Comparison of ENCODE assay signal across 21 cellular contexts in genomic region chrX:97858592-97858991, GRCh38.
A peak's percentile ranks its signal among the peaks of the same experiment; 100 is the strongest.
DNase-seq lines count a peak whose midpoint lies in the region; ATAC-seq, FAIRE-seq and TF ChIP-seq lines count a peak whose summit lies in the region.
"Had no signal": no experiment of that assay in that cellular context is flagged by ENCODE, and none has a peak within 500 bp of the region (broad histone marks: within the 10 kb centered on the region; RNA-seq: fewer than 3 reads in every experiment).

No MANE protein-coding gene starts in this region.

- H3K4me1 Mint-ChIP-seq in activated CD4-positive, alpha-beta memory T cell treated with anti-CD3 and anti-CD28 coated beads, Interleukin-2, amount 10 ng/mL, durations not matched to agents 7 days and 5 days, result no peaks in the 10 kb centered on the region
- H3K4me1 Mint-ChIP-seq: CD14-positive monocyte had no signal

- no peaks in the 10 kb centered on the region for H3K36me3 Mint-ChIP-seq in activated CD4-positive, alpha-beta memory T cell treated with anti-CD3 and anti-CD28 coated beads, Interleukin-2, amount 10 ng/mL, durations not matched to agents 7 days and 5 days (ENCODE audit: low read depth)
- H3K36me3 Mint-ChIP-seq: CD14-positive monocyte had no signal

- H3K4me3 ChIP-seq in A549 (no peak overlapping the region), PC-3 (ENCODE audit: low read length) (no peak overlapping the region), endothelial cell of umbilical vein (replicated peaks in 1 of 3; ENCODE audit: insufficient read depth in 1 of 3, low read depth in 1 of 3, low read length in 3 of 3) (no peak overlapping the region), kidney epithelial cell (ENCODE audit: low read depth, low read length) (no peak overlapping the region), esophagus squamous epithelium (no peak overlapping the region), small intestine (ENCODE audit: low read depth in 1 of 2, low read length in 2 of 2) (no peak overlapping the region)
- H3K4me3 ChIP-seq: GM23248 had no signal

- H3K9ac ChIP-seq in PC-3 (ENCODE audit: low read length) (no peak overlapping the region), endothelial cell of umbilical vein (replicated peaks; ENCODE audit: extremely low read depth, insufficient read depth, low read length) (no peak overlapping the region)
- H3K9ac ChIP-seq: GM23248 had no signal

- H3K9me3 Mint-ChIP-seq in activated CD4-positive, alpha-beta memory T cell treated with anti-CD3 and anti-CD28 coated beads, Interleukin-2, amount 10 ng/mL, durations not matched to agents 7 days and 5 days, result no peaks in the 10 kb centered on the region

- WGBS in A549 (ENCODE audit: missing lambda C conversion rate), result 0% methylated on average over 1 of the region's 1 CpG
- 62 to 75% methylated on average over 1 of the region's 1 CpG for WGBS in esophagus squamous epithelium, 2 donors
- 63 to 71% (median 67%) methylated on average over 1 of the region's 1 CpG for WGBS in small intestine, 3 donors

- TF ChIP-seq EP300 in A549 (IDR thresholded peaks at IDR 0.05), result no peak

- CTCF ChIA-PET in A549 (lab: Yijun Ruan, JAX), result no interaction called here
- CTCF ChIA-PET in PC-3 (lab: Charles Lee), result no interaction called here
- CTCF ChIA-PET in endothelial cell of umbilical vein (lab: Charles Lee), result no interaction called here
- CTCF ChIA-PET in activated CD4-positive, alpha-beta memory T cell treated with anti-CD3 and anti-CD28 coated beads, Interleukin-2, amount 10 ng/mL, durations not matched to agents 7 days and 5 days (lab: Charles Lee), result no interaction called here

- H3K27me3 Mint-ChIP-seq in activated CD4-positive, alpha-beta memory T cell treated with anti-CD3 and anti-CD28 coated beads, Interleukin-2, amount 10 ng/mL, durations not matched to agents 7 days and 5 days, result no peaks in the 10 kb centered on the region

- no peaks in the 10 kb centered on the region for H3K4me1 ChIP-seq in A549
- H3K4me1 ChIP-seq in PC-3 (ENCODE audit: insufficient read depth, low read length), result peaks cover 21% of the 10 kb centered on the region
- H3K4me1 ChIP-seq in endothelial cell of umbilical vein (ENCODE audit: control insufficient read depth, extremely low read depth, insufficient read depth, low read length), result peaks cover 18% of the 10 kb centered on the region
- no peaks in the 10 kb centered on the region for H3K4me1 ChIP-seq in esophagus squamous epithelium
- no peaks in the 10 kb centered on the region for H3K4me1 ChIP-seq in small intestine (ENCODE audit: control insufficient read depth in 2 of 2, insufficient read depth in 1 of 2, low read depth in 1 of 2, low read length in 1 of 2)

- no peaks in the 10 kb centered on the region for H3K9me1 ChIP-seq in endothelial cell of umbilical vein (replicated peaks; ENCODE audit: control insufficient read depth, extremely low read depth, insufficient read depth, low read length)

- dilution Hi-C loops in endothelial cell of umbilical vein (cut with MboI; ENCODE audit: extremely low pct_ligation_motif_present, low sequenced_read_pairs), result no loop called here

- H3K27ac ChIP-seq in A549 (no peak overlapping the region), PC-3 (ENCODE audit: low read length) (peak overlapping the region; percentile 25; the same call in 1 of the 2 replicates), endothelial cell of umbilical vein (ENCODE audit: insufficient read depth, low read depth, low read length) (peak overlapping the region; percentile 23), esophagus squamous epithelium (no peak overlapping the region), small intestine (ENCODE audit: low read depth in 1 of 2, low read length in 1 of 2) (no peak overlapping the region)
- H3K27ac ChIP-seq: GM23248 had no signal

- H3K9me3 ChIP-seq in A549, result no peaks in the 10 kb centered on the region
- no peaks in the 10 kb centered on the region for H3K9me3 ChIP-seq in PC-3 (ENCODE audit: low read length)
- H3K9me3 ChIP-seq in endothelial cell of umbilical vein (replicated peaks; ENCODE audit: control insufficient read depth, insufficient read depth, low read length), result no peaks in the 10 kb centered on the region
- H3K9me3 ChIP-seq in esophagus squamous epithelium, result no peaks in the 10 kb centered on the region
- no peaks in the 10 kb centered on the region for H3K9me3 ChIP-seq in small intestine (ENCODE audit: control insufficient read depth, low read depth)

- no peaks in the 10 kb centered on the region for H3K9me2 ChIP-seq in PC-3 (replicated peaks; ENCODE audit: low read length)

- H3K4me2 ChIP-seq in A549 (no peak overlapping the region), PC-3 (ENCODE audit: low read length) (peak overlapping the region; percentile 10; the same call in 1 of the 2 replicates), endothelial cell of umbilical vein (ENCODE audit: insufficient read depth, low read length) (peak overlapping the region; percentile 51)

- BruUV-seq in PC-3 (replicated peaks; lab: Mats Ljungman, UMichigan) (no TSS peak), endothelial cell of umbilical vein (replicated peaks; lab: Mats Ljungman, UMichigan) (no TSS peak)

- TF ChIP-seq CTCF in A549 (IDR thresholded peaks at IDR 0.05), result no peak
- TF ChIP-seq CTCF in PC-3 (conservative IDR thresholded peaks at IDR 0.05; ENCODE audit: low read depth, low read length), result no peak
- no peak for TF ChIP-seq CTCF in endothelial cell of umbilical vein (IDR thresholded peaks at IDR 0.05; ENCODE audit: extremely low read depth in 1 of 2, insufficient read depth in 1 of 2, low read depth in 1 of 2, low read length in 2 of 2)
- no peak for TF ChIP-seq CTCF in kidney epithelial cell (IDR thresholded peaks at IDR 0.05; ENCODE audit: insufficient read depth, low read length, poor library complexity, severe bottlenecking)
- TF ChIP-seq CTCF in esophagus squamous epithelium (IDR thresholded peaks at IDR 0.05), result no peak

- H4K20me1 ChIP-seq in PC-3 (ENCODE audit: low read length) (no peaks in the 10 kb centered on the region), endothelial cell of umbilical vein (replicated peaks; ENCODE audit: control insufficient read depth, extremely low read depth, insufficient read depth, low read length) (no peaks in the 10 kb centered on the region)

- H3K27me3 ChIP-seq in PC-3 (ENCODE audit: low read length) (no peaks in the 10 kb centered on the region), endothelial cell of umbilical vein (ENCODE audit: control insufficient read depth in 2 of 2, insufficient read depth in 2 of 2, low read length in 2 of 2) (no peaks in the 10 kb centered on the region), kidney epithelial cell (ENCODE audit: control insufficient read depth, insufficient read depth, low read length) (no peaks in the 10 kb centered on the region), esophagus squamous epithelium (no peaks in the 10 kb centered on the region), small intestine (ENCODE audit: control insufficient read depth in 2 of 2, insufficient read depth in 2 of 2, low read length in 2 of 2) (no peaks in the 10 kb centered on the region)

- no peaks in the 10 kb centered on the region for H3F3A ChIP-seq in PC-3 (ENCODE audit: low read length, unreplicated experiment)

- TF ChIP-seq RAD21 in A549 (conservative IDR thresholded peaks at IDR 0.05 in 1 of 2, IDR thresholded peaks at IDR 0.05 in 1 of 2), result no peak

- H3K27ac Mint-ChIP-seq in activated CD4-positive, alpha-beta memory T cell treated with anti-CD3 and anti-CD28 coated beads, Interleukin-2, amount 10 ng/mL, durations not matched to agents 7 days and 5 days, result no peak overlapping the region

- FAIRE-seq in A549 (lab: Jason Lieb, UNC), result peak; percentile 51
- peak; percentile 46 for FAIRE-seq in endothelial cell of umbilical vein (lab: Jason Lieb, UNC)
- FAIRE-seq in small intestine (lab: Jason Lieb, UNC), result no peak
- FAIRE-seq: GM12891, GM18507 had no signal

- no peak for TF ChIP-seq POLR2A in A549 (IDR thresholded peaks at IDR 0.05; ENCODE audit: low read length)
- no peak for TF ChIP-seq POLR2A in endothelial cell of umbilical vein (IDR thresholded peaks at IDR 0.05; ENCODE audit: low read depth, low read length)
- TF ChIP-seq POLR2A in esophagus squamous epithelium (IDR thresholded peaks at IDR 0.05), result no peak

- H3K79me2 ChIP-seq in PC-3 (ENCODE audit: low read length), result no peaks in the 10 kb centered on the region
- H3K79me2 ChIP-seq in endothelial cell of umbilical vein (ENCODE audit: control insufficient read depth, insufficient read depth, low read length), result no peaks in the 10 kb centered on the region

- no peak overlapping the region for H2AFZ ChIP-seq in PC-3 (ENCODE audit: low read length)
- H2AFZ ChIP-seq in endothelial cell of umbilical vein (ENCODE audit: low read depth, low read length), result no peak overlapping the region
- H2AFZ ChIP-seq: GM23248 had no signal

- intact Hi-C loops in PC-3 (cut with micrococcal nuclease) (no loop called here), endothelial cell of umbilical vein (cut with micrococcal nuclease) (no loop called here), esophagus squamous epithelium (cut with DNase I) (no loop called here)

- POLR2A ChIA-PET in A549 (lab: Yijun Ruan, JAX) (no interaction called here), PC-3 (lab: Charles Lee; ENCODE audit: unreplicated experiment) (no interaction called here), endothelial cell of umbilical vein (lab: Charles Lee) (no interaction called here)
- POLR2A ChIA-PET in activated CD4-positive, alpha-beta memory T cell treated with anti-CD3 and anti-CD28 coated beads, Interleukin-2, amount 10 ng/mL, durations not matched to agents 7 days and 5 days (lab: Charles Lee), result no interaction called here

- ATAC-seq in A549, result no peak
- no peak for ATAC-seq in PC-3
- ATAC-seq: Panc1 had no signal

- no peaks in the 10 kb centered on the region for H3K36me3 ChIP-seq in PC-3 (ENCODE audit: low read depth, low read length)
- H3K36me3 ChIP-seq in endothelial cell of umbilical vein (ENCODE audit: control insufficient read depth in 2 of 2, extremely low read depth in 1 of 2, insufficient read depth in 2 of 2, low read length in 2 of 2), result no peaks in the 10 kb centered on the region
- no peaks in the 10 kb centered on the region for H3K36me3 ChIP-seq in kidney epithelial cell (ENCODE audit: control insufficient read depth, insufficient read depth, low read length)
- H3K36me3 ChIP-seq in esophagus squamous epithelium, result no peaks in the 10 kb centered on the region
- H3K36me3 ChIP-seq in small intestine (ENCODE audit: control insufficient read depth in 2 of 2, insufficient read depth in 2 of 2, low read length in 2 of 2), result no peaks in the 10 kb centered on the region

- H3K4me3 Mint-ChIP-seq in activated CD4-positive, alpha-beta memory T cell treated with anti-CD3 and anti-CD28 coated beads, Interleukin-2, amount 10 ng/mL, durations not matched to agents 7 days and 5 days, result no peak overlapping the region
- H3K4me3 Mint-ChIP-seq: CD14-positive monocyte had no signal

- no peak for DNase-seq in A549 (ENCODE audit: low read depth in 1 of 2, low spot score in 1 of 2)
- peak; percentile 63 for DNase-seq in PC-3
- DNase-seq in endothelial cell of umbilical vein (ENCODE audit: low read depth, low spot score), result peak; percentile 56
- peak; percentile 21 for DNase-seq in kidney epithelial cell (ENCODE audit: low read depth)
- DNase-seq in NCI-H446 treated with DMSO at 0.1 percent for 48 hours (lab: John Stamatoyannopoulos, UW), result no peak
- DNase-seq in esophagus squamous epithelium (lab: John Stamatoyannopoulos, UW), result no peak
- DNase-seq in small intestine, result no peak
- DNase-seq in activated CD4-positive, alpha-beta memory T cell treated with anti-CD3 and anti-CD28 coated beads, Interleukin-2, amount 10 ng/mL, durations not matched to agents 7 days and 5 days, result no peak
- DNase-seq: AML-193, DMS 273 treated with DMSO at 0.1 percent for 48 hours, GF-D8, GM23248, KBM-7, NCI-H1436 treated with DMSO at 0.1 percent for 48 hours, NCI-H2029 treated with DMSO at 0.1 percent for 48 hours, NCI-H510A treated with DMSO at 0.1 percent for 48 hours, Right ventricle myocardium superior had no signal

Comparison
In these comparisons a context has a peak if more than half of its experiments do, and no peak if none do; other contexts are left out.
1. DNase-seq: peak in PC-3 (single experiment), endothelial cell of umbilical vein (single experiment) and kidney epithelial cell (single experiment); none in A549 (0 of 2), NCI-H446 treated with DMSO at 0.1 percent for 48 hours (single experiment), esophagus squamous epithelium (single experiment), small intestine (single experiment) and activated CD4-positive, alpha-beta memory T cell treated with anti-CD3 and anti-CD28 coated beads, Interleukin-2, amount 10 ng/mL, durations not matched to agents 7 days and 5 days (single experiment).
2. H3K27ac ChIP-seq: peak in PC-3 (single experiment) and endothelial cell of umbilical vein (single experiment); none in A549 (0 of 2), esophagus squamous epithelium (0 of 4) and small intestine (0 of 2).